12 cellular contexts compared by ENCODE assay signal in genomic region chr20:22796465-22797077, GRCh38.
DNase-seq lines count a peak whose midpoint lies in the region; ATAC-seq and TF ChIP-seq lines count a peak whose summit lies in the region.
"Had no signal": no experiment of that assay in that cellular context is flagged by ENCODE, and none has a peak within 500 bp of the region (broad histone marks: within the 10 kb centered on the region; RNA-seq: fewer than 3 reads in every experiment).

No MANE protein-coding gene starts in this region.

- no peaks in the 10 kb centered on the region for H4K20me1 ChIP-seq in hepatocyte (ENCODE audit: insufficient read depth, poor library complexity, severe bottlenecking)

- H3K9me2 ChIP-seq in hepatocyte (replicated peaks; ENCODE audit: insufficient read depth), result no peaks in the 10 kb centered on the region

- H3K4me3 Mint-ChIP-seq in chondrocyte (ENCODE audit: unreplicated experiment), result no peak overlapping the region

- no peak for TF ChIP-seq POLR2A in testis (IDR thresholded peaks at IDR 0.05)

- peaks cover 71% of the 10 kb centered on the region for H3K4me1 Mint-ChIP-seq in chondrocyte (ENCODE audit: low read depth)

- H3K27me3 ChIP-seq in hepatocyte (no peaks in the 10 kb centered on the region), testis (no peaks in the 10 kb centered on the region)

- no peak overlapping the region for H3K4me3 ChIP-seq in hepatocyte
- H3K4me3 ChIP-seq in testis, result no peak overlapping the region

- H3K79me2 ChIP-seq in hepatocyte, result no peaks in the 10 kb centered on the region

- H3K4me2 ChIP-seq in hepatocyte, result no peak overlapping the region

- H3K27ac ChIP-seq in hepatocyte (peak overlapping the region; percentile 54), testis (peak overlapping the region; percentile 52 to 65)

- no peaks in the 10 kb centered on the region for H3K36me3 ChIP-seq in hepatocyte (replicated peaks; ENCODE audit: insufficient read depth, low read depth)
- no peaks in the 10 kb centered on the region for H3K36me3 ChIP-seq in testis (ENCODE audit: low read depth, missing control alignments)

- intact Hi-C loops in testis (cut with DNase I; ENCODE audit: low total_unique reads), result no loop called here

- no peaks in the 10 kb centered on the region for H3K9me3 Mint-ChIP-seq in chondrocyte (ENCODE audit: low read depth)

- no peaks in the 10 kb centered on the region for H3K36me3 Mint-ChIP-seq in chondrocyte (ENCODE audit: low read depth)

- peak overlapping the region; percentile 95 for H3K27ac Mint-ChIP-seq in chondrocyte (ENCODE audit: unreplicated experiment)

- H3K27me3 Mint-ChIP-seq in chondrocyte (ENCODE audit: low read depth), result no peaks in the 10 kb centered on the region

- no peak overlapping the region for H2AFZ ChIP-seq in hepatocyte

- H3K9me3 ChIP-seq in hepatocyte (ENCODE audit: low read depth) (no peaks in the 10 kb centered on the region), testis (no peaks in the 10 kb centered on the region)

- 84% methylated on average over 5 of the region's 5 CpGs for WGBS in hepatocyte (ENCODE audit: low lambda C conversion rate, missing lambda C conversion rate)
- 57 to 76% methylated on average over 5 of the region's 5 CpGs for WGBS in testis, 2 donors

- H3K4me1 ChIP-seq in hepatocyte (ENCODE audit: insufficient read depth), result peaks cover 27% of the 10 kb centered on the region
- peaks cover 22% of the 10 kb centered on the region for H3K4me1 ChIP-seq in testis

- no peak for TF ChIP-seq CTCF in chondrocyte (IDR thresholded peaks at IDR 0.05)
- no peak for TF ChIP-seq CTCF in hepatocyte (IDR thresholded peaks at IDR 0.05; ENCODE audit: poor library complexity)
- no peak for TF ChIP-seq CTCF in testis (IDR thresholded peaks at IDR 0.05)

- DNase-seq in H4 (ENCODE audit: low spot score) (peak; percentile 18), chondrocyte (ENCODE audit: low spot score) (no peak), hepatocyte (ENCODE audit: low spot score) (no peak), testis (no peak), anterior cingulate cortex (lab: John Stamatoyannopoulos, UW) (no peak)
- DNase-seq: activated T-cell treated with anti-CD3 and anti-CD28 coated beads, Interleukin-2, amount 50 U/mL, for 1 hour; central memory CD4-positive, alpha-beta T cell; NCI-H2227 treated with DMSO at 0.1 percent for 48 hours; retina; SHP77 had no signal

- no peak for ATAC-seq in GM18868 (IDR thresholded peaks at IDR 0.05; ENCODE audit: unreplicated experiment)
- no peak for ATAC-seq in HG03095 (IDR thresholded peaks at IDR 0.05; ENCODE audit: unreplicated experiment)
